Comparison of ENCODE assay signal across 8 cellular contexts in the genomic region with DNA sequence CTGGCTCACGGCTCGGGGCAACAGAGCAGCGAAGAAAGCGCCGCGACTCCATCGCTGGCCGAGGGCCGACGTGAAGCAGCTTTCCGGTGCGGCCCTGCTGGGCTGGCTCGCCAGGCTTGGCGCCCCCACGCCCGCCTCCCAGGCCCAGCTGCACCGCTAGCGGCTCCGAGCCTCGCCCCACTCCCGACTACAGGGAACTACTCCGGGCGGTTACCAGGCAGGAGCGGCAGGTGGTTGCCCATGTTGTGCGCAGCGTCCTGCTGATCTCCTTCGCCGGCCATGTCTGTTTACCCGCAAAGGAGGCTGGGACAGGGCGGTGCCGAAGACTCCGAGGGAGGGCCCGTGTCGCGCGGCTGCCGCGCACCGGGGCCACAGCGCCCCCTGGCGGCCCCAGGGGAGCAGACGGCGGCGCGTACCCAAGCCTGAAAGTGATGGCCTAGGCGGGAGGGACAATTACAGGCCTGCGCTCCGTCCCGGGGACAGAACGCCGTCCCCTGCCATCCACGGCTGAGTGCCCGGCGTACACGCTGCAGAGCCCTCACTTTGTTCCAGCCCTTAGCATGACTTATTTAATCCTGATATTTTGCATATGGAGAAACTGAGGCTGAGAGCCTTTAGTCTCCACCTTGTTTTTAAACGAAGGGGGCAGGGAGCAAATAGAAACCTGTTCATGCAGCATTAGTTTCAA. TPM values are rescaled to one million over a fixed set of nuclear protein-coding genes. Genes with fewer than 3 reads are reported as not detected.
DNase-seq lines count a peak whose midpoint lies in the region; ATAC-seq and TF ChIP-seq lines count a peak whose summit lies in the region.

CRBN (minus strand) TSS at position 285 of the 688 bp plus-strand sequence; CDS start at position 281, 4 bp downstream.

- H3K27ac ChIP-seq in right cardiac atrium (ENCODE audit: low read length) (peak within 1 kb of the TSS; percentile 13), rectal smooth muscle tissue (ENCODE audit: low read depth, low read length) (peak within 1 kb of the TSS; percentile 68), vagina (peak within 1 kb of the TSS; percentile 83)

- H3K4me1 ChIP-seq in right cardiac atrium (ENCODE audit: control insufficient read depth, insufficient read depth, low read length) = peaks cover 5% of the 10 kb centered on the region
- H3K4me1 ChIP-seq in rectal smooth muscle tissue (ENCODE audit: control insufficient read depth, insufficient read depth, low read length) = no peaks in the 10 kb centered on the region
- H3K4me1 ChIP-seq in vagina = peaks cover 26% of the 10 kb centered on the region

- H3K9ac ChIP-seq in rectal smooth muscle tissue (ENCODE audit: low read length) = peak within 1 kb of the TSS; percentile 86

- in situ Hi-C loops in GM13976 (cut with MboI; ENCODE audit: low sequenced_read_pairs, unreplicated experiment) = no loop called here

- DNase-seq in GM13976 (ENCODE audit: low spot score) (peak; percentile 97), NCI-H128 (lab: John Stamatoyannopoulos, UW; ENCODE audit: unreplicated experiment) (peak; percentile 44), anterior cingulate cortex (lab: John Stamatoyannopoulos, UW) (peak; percentile 32 to 92 (median 84)), right cardiac atrium (peak; percentile 87 to 95 (median 95)), vagina (ENCODE audit: extremely low spot score in 2 of 2) (no peak)

- H3K9me3 ChIP-seq in right cardiac atrium (ENCODE audit: control insufficient read depth, low read length) = no peaks in the 10 kb centered on the region
- H3K9me3 ChIP-seq in vagina = no peaks in the 10 kb centered on the region

- WGBS in right cardiac atrium = under 1% methylated on average over 56 of the region's 56 CpGs

- H3K27me3 ChIP-seq in right cardiac atrium (ENCODE audit: control insufficient read depth, insufficient read depth) (no peaks in the 10 kb centered on the region), rectal smooth muscle tissue (ENCODE audit: control insufficient read depth, insufficient read depth, low read length) (no peaks in the 10 kb centered on the region), vagina (no peaks in the 10 kb centered on the region)

- H3K36me3 ChIP-seq in rectal smooth muscle tissue (ENCODE audit: control insufficient read depth, insufficient read depth, low read length) = no peaks in the 10 kb centered on the region
- H3K36me3 ChIP-seq in vagina = peaks cover 0 to 5% of the 10 kb centered on the region in 2 donors

- peak within 1 kb of the TSS; percentile 66 for H3K4me3 ChIP-seq in right cardiac atrium (ENCODE audit: low read length)
- peak within 1 kb of the TSS; percentile 99 for H3K4me3 ChIP-seq in rectal smooth muscle tissue (ENCODE audit: low read length)
- peak within 1 kb of the TSS; percentile 68 to 99 for H3K4me3 ChIP-seq in vagina

- ATAC-seq in HG02759 (IDR thresholded peaks at IDR 0.05; ENCODE audit: unreplicated experiment) = peak; percentile 99
- peak; percentile 99 for ATAC-seq in right cardiac atrium

- no peak for TF ChIP-seq POLR2A in vagina (IDR thresholded peaks at IDR 0.05)

- intact Hi-C loops in T-helper 2 cell treated with Interferon-gamma antibody and Interleukin-4, amounts not matched to agents 100 ng/mL and 5 ng/mL, for 36 hours (cut with micrococcal nuclease) = loop anchor here (1.0 to 10.0 kb wide), 6 partner anchors 53 to 1943 kb away; partner anchors contain the start of genes ARL8B, SETMAR and TRNT1
- intact Hi-C loops in right cardiac atrium (cut with DNase I) (no loop called here), vagina (cut with DNase I) (no loop called here)

- TF ChIP-seq CTCF in GM13976 (IDR thresholded peaks at IDR 0.05; ENCODE audit: borderline replicate concordance, control extremely low read depth, extremely low read depth, insufficient read depth, missing control alignments) = peak; percentile 99
- TF ChIP-seq CTCF in vagina (IDR thresholded peaks at IDR 0.05) = peak; percentile 96 to 100 (median 97)

RNA-seq across cellular contexts. Expression of gene CRBN, which starts in this region (rescaled TPM):
- 68.9 and 69.8 TPM in 2 replicates for total RNA-seq in T-helper 2 cell treated with Interferon-gamma antibody and Interleukin-4, amounts not matched to agents 100 ng/mL and 5 ng/mL, for 36 hours
- 10 to 100 TPM; 37.0 to 56.8 (median 44.9) TPM for total RNA-seq in right cardiac atrium
- polyA plus RNA-seq in right cardiac atrium = 24.5 TPM
- 30.7 TPM for total RNA-seq in vagina

Comparison
In these comparisons a context has a peak if more than half of its experiments do, and no peak if none do; other contexts are left out.
1. DNase-seq: peak in GM13976 (single experiment), NCI-H128 (single experiment), anterior cingulate cortex (58 of 58) and right cardiac atrium (3 of 3); none in vagina (0 of 2).
2. H3K27ac ChIP-seq: peak in every context shown above with its lines; median percentile 83 in vagina; 68 in rectal smooth muscle tissue; 13 in right cardiac atrium.
3. Peak in every context shown above with its lines, with median percentiles within 50 percentile points of each other: H3K4me3 ChIP-seq.